1 cellular context compared by ENCODE assay signal in the genomic region with DNA sequence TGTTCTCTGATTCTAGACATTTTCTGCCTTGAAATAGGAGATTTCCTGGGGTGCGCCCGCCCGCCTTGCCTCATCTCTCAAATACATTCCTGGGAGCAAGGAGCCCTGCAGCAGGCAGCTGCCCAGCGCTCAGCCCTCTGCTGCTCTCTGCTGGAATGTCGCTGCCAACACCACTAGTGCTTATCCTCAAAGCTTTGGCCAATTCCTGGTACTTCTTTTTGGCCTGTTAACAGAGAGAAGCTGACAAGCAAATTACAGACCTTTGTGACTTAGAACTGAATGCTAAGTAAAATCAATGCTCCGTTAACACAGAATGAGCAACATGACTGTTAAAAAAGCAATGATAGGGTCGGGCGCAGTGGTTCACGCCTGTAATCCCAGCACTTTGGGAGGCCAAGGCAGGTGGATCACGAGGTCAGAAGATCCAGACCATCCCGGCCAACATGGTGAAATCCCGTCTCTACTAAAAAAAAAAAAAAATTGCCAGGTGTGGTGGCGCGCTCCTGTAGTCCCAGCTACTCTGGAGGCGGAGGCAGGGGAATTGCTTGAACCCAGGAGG.
A peak's percentile ranks its signal among the peaks of the same experiment; 100 is the strongest.
TF ChIP-seq lines count a peak whose summit lies in the region.

No MANE protein-coding gene starts in this region.

TF ChIP-seq in K562, 482 proteins besides CTCF, POLR2A, EP300 and RAD21 (continued from another document):
- peak; percentile 98 for TF ChIP-seq STAG1 (CRISPR knock-in tag; IDR thresholded peaks at IDR 0.05; ENCODE audit: borderline replicate concordance)
- TF ChIP-seq ZFP36 (IDR thresholded peaks at IDR 0.05; ENCODE audit: low read depth, low read length, partially characterized antibody), result peak; percentile 61
- TF ChIP-seq CTBP1 (IDR thresholded peaks at IDR 0.05; ENCODE audit: borderline replicate concordance), result peak; percentile 70; the same call in 1 of the 2 replicates
- TF ChIP-seq JUND (IDR thresholded peaks at IDR 0.05; ENCODE audit: borderline replicate concordance, low read depth, low read length), result peak; percentile 32; the same call in 1 of the 2 replicates
- no peak; the same call in 2 of the 3 replicates for TF ChIP-seq JUND (tag; IDR thresholded peaks at IDR 0.05; ENCODE audit: borderline replicate concordance, low read depth, low read length)
- TF ChIP-seq CREM (IDR thresholded peaks at IDR 0.05; ENCODE audit: low read depth), result peak; percentile 23; the same call in 1 of the 2 replicates
- 0 out of 2 replicates have a peak, but pooled peaks have one; percentile 5 for TF ChIP-seq KLF13 (tag; IDR thresholded peaks at IDR 0.05; ENCODE audit: borderline replicate concordance, low read depth)
- no peak for TF ChIP-seq ZNF507 (tag; conservative IDR thresholded peaks at IDR 0.05)
- TF ChIP-seq ZC3H8 (IDR thresholded peaks at IDR 0.05), result no peak
- 0 out of 2 replicates have a peak, but pooled peaks have one; percentile 38 for TF ChIP-seq LCOR (CRISPR knock-in tag; IDR thresholded peaks at IDR 0.05)
- TF ChIP-seq HEY1 (CRISPR knock-in tag; IDR thresholded peaks at IDR 0.05; ENCODE audit: borderline replicate concordance), result no peak
- peak; percentile 99 for TF ChIP-seq SMC3 (conservative IDR thresholded peaks at IDR 0.05; ENCODE audit: insufficient read depth, low read depth, low read length)
- TF ChIP-seq, protein P1, sequence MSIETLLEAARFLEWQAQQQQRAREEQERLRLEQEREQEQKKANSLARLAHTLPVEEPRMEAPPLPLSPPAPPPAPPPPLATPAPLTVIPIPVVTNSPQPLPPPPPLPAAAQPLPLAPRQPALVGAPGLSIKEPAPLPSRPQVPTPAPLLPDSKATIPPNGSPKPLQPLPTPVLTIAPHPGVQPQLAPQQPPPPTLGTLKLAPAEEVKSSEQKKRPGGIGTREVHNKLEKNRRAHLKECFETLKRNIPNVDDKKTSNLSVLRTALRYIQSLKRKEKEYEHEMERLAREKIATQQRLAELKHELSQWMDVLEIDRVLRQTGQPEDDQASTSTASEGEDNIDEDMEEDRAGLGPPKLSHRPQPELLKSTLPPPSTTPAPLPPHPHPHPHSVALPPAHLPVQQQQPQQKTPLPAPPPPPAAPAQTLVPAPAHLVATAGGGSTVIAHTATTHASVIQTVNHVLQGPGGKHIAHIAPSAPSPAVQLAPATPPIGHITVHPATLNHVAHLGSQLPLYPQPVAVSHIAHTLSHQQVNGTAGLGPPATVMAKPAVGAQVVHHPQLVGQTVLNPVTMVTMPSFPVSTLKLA (conservative IDR thresholded peaks at IDR 0.05), result no peak
- TF ChIP-seq RAD51 (IDR thresholded peaks at IDR 0.05; ENCODE audit: borderline replicate concordance, low read depth), result no peak
- TF ChIP-seq, protein P2, sequence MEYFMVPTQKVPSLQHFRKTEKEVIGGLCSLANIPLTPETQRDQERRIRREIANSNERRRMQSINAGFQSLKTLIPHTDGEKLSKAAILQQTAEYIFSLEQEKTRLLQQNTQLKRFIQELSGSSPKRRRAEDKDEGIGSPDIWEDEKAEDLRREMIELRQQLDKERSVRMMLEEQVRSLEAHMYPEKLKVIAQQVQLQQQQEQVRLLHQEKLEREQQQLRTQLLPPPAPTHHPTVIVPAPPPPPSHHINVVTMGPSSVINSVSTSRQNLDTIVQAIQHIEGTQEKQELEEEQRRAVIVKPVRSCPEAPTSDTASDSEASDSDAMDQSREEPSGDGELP (CRISPR knock-in tag; IDR thresholded peaks at IDR 0.05; ENCODE audit: borderline replicate concordance), result peak; percentile 46; the same call in 1 of the 2 replicates
- TF ChIP-seq MTA3 (IDR thresholded peaks at IDR 0.05; ENCODE audit: borderline replicate concordance), result 0 out of 2 replicates have a peak, but pooled peaks have one; percentile 28
- TF ChIP-seq BACH1 (tag; IDR thresholded peaks at IDR 0.05), result no peak
- TF ChIP-seq, protein P3, sequence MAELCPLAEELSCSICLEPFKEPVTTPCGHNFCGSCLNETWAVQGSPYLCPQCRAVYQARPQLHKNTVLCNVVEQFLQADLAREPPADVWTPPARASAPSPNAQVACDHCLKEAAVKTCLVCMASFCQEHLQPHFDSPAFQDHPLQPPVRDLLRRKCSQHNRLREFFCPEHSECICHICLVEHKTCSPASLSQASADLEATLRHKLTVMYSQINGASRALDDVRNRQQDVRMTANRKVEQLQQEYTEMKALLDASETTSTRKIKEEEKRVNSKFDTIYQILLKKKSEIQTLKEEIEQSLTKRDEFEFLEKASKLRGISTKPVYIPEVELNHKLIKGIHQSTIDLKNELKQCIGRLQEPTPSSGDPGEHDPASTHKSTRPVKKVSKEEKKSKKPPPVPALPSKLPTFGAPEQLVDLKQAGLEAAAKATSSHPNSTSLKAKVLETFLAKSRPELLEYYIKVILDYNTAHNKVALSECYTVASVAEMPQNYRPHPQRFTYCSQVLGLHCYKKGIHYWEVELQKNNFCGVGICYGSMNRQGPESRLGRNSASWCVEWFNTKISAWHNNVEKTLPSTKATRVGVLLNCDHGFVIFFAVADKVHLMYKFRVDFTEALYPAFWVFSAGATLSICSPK (IDR thresholded peaks at IDR 0.05; ENCODE audit: borderline replicate concordance), result no peak
- 0 out of 2 replicates have a peak, but pooled peaks have one; percentile 22 for TF ChIP-seq JUN (IDR thresholded peaks at IDR 0.05; ENCODE audit: borderline replicate concordance, low read depth, low read length)
- TF ChIP-seq JUN (CRISPR knock-in tag; IDR thresholded peaks at IDR 0.05; ENCODE audit: borderline replicate concordance), result no peak
